In genomic region chr2:140504596-140504995, GRCh38 we compare ENCODE assay signal across 17 cellular contexts.
DNase-seq lines count a peak whose midpoint lies in the region; ATAC-seq, FAIRE-seq and TF ChIP-seq lines count a peak whose summit lies in the region.
"Had no signal": no experiment of that assay in that cellular context is flagged by ENCODE, and none has a peak within 500 bp of the region (broad histone marks: within the 10 kb centered on the region; RNA-seq: fewer than 3 reads in every experiment).

No MANE protein-coding gene starts in this region.

- in situ Hi-C loops in HepG2 (cut with HindIII; ENCODE audit: extremely low pct_ligation_motif_present, low pct_unique_long_range_greater_than_20kb), result no loop called here

- no peak overlapping the region for H3K4me3 Mint-ChIP-seq in astrocyte (ENCODE audit: unreplicated experiment)
- H3K4me3 Mint-ChIP-seq: IgD-negative memory B cell had no signal

- no peaks in the 10 kb centered on the region for H3K9me3 Mint-ChIP-seq in astrocyte (ENCODE audit: unreplicated experiment)

- H3K27ac Mint-ChIP-seq in astrocyte (ENCODE audit: unreplicated experiment), result no peak overlapping the region
- H3K27ac Mint-ChIP-seq: IgD-negative memory B cell had no signal

- no peak for TF ChIP-seq EP300 in HepG2 (IDR thresholded peaks at IDR 0.05; ENCODE audit: low read depth in 2 of 2, low read length in 2 of 2)
- no peak for TF ChIP-seq EP300 in HepG2 (CRISPR knock-in tag; IDR thresholded peaks at IDR 0.05; ENCODE audit: borderline replicate concordance)

- no peak for TF ChIP-seq RAD21 in HepG2 (CRISPR knock-in tag; IDR thresholded peaks at IDR 0.05)

- H3K27ac ChIP-seq in HepG2 (ENCODE audit: extremely low read length, insufficient read depth, low read length), result no peak overlapping the region
- H3K27ac ChIP-seq in right lobe of liver, result no peak overlapping the region
- no peak overlapping the region for H3K27ac ChIP-seq in astrocyte (ENCODE audit: low read depth, low read length)
- H3K27ac ChIP-seq: C4-2B, SJSA1 had no signal

- H3K4me1 ChIP-seq in HepG2 (ENCODE audit: insufficient read depth, low read length) (no peaks in the 10 kb centered on the region), right lobe of liver (no peaks in the 10 kb centered on the region), astrocyte (ENCODE audit: insufficient read depth, low read length) (peaks cover 3% of the 10 kb centered on the region)
- H3K4me1 ChIP-seq: SJSA1 had no signal

- H3K27me3 ChIP-seq in HepG2 (ENCODE audit: control insufficient read depth in 1 of 2, insufficient read depth in 2 of 2, low read length in 2 of 2), result no peaks in the 10 kb centered on the region
- H3K27me3 ChIP-seq in right lobe of liver, result no peaks in the 10 kb centered on the region
- no peaks in the 10 kb centered on the region for H3K27me3 ChIP-seq in astrocyte (ENCODE audit: insufficient read depth, low read length)
- H3K27me3 ChIP-seq: SJSA1 had no signal

- H4K20me1 ChIP-seq in HepG2 (ENCODE audit: insufficient read depth, low read length), result no peaks in the 10 kb centered on the region
- H4K20me1 ChIP-seq in astrocyte (ENCODE audit: insufficient read depth, low read length), result no peaks in the 10 kb centered on the region

- H3K79me2 ChIP-seq in HepG2 (ENCODE audit: insufficient read depth, low read length), result no peaks in the 10 kb centered on the region
- H3K79me2 ChIP-seq in astrocyte (ENCODE audit: insufficient read depth, low read length), result no peaks in the 10 kb centered on the region

- no TSS peak for BruUV-seq in HepG2 (replicated peaks; lab: Mats Ljungman, UMichigan)

- no peak overlapping the region for H3K9ac ChIP-seq in HepG2 (ENCODE audit: insufficient read depth, low read depth, low read length)
- no peak overlapping the region for H3K9ac ChIP-seq in astrocyte (ENCODE audit: low read length)

- CTCF ChIA-PET in HepG2 (lab: Yijun Ruan, JAX; ENCODE audit: low intra/inter-chr PET ratio, low total read pairs), result no interaction called here

- no peaks in the 10 kb centered on the region for H3K36me3 Mint-ChIP-seq in astrocyte (ENCODE audit: low read depth, unreplicated experiment)
- H3K36me3 Mint-ChIP-seq: IgD-negative memory B cell had no signal

- H3K4me2 ChIP-seq in HepG2 (ENCODE audit: low read depth, low read length), result no peak overlapping the region
- H3K4me2 ChIP-seq in astrocyte (ENCODE audit: low read length), result no peak overlapping the region

- POLR2A ChIA-PET in HepG2 (lab: Yijun Ruan, JAX), result no interaction called here

- H3K4me3 ChIP-seq in HepG2 (replicated peaks in 1 of 3; ENCODE audit: insufficient read depth in 1 of 3, low read depth in 2 of 3, low read length in 3 of 3) (no peak overlapping the region), right lobe of liver (no peak overlapping the region), astrocyte (ENCODE audit: insufficient read depth, low read depth, low read length) (no peak overlapping the region)
- H3K4me3 ChIP-seq: SJSA1 had no signal

- 2% methylated on average over 2 of the region's 2 CpGs for WGBS in HepG2 (ENCODE audit: low lambda C conversion rate)
- WGBS in right lobe of liver (ENCODE audit: insufficient coverage, low coverage, low lambda C conversion rate, missing lambda C conversion rate), result 59% methylated on average over 2 of the region's 2 CpGs

- no peak for ATAC-seq in HepG2
- ATAC-seq in right lobe of liver, result no peak
- no peak for ATAC-seq in HG02938 (IDR thresholded peaks at IDR 0.05; ENCODE audit: unreplicated experiment)
- no peak for ATAC-seq in GM18498 (IDR thresholded peaks at IDR 0.05; ENCODE audit: unreplicated experiment)

- intact Hi-C loops in HepG2 (cut with micrococcal nuclease; ENCODE audit: unreplicated experiment), result no loop called here
- intact Hi-C loops in right lobe of liver (cut with DNase I), result no loop called here

- H2AFZ ChIP-seq in HepG2 (ENCODE audit: low read length) (no peak overlapping the region), astrocyte (ENCODE audit: low read depth, low read length) (no peak overlapping the region)

- peaks cover 10% of the 10 kb centered on the region for H3K4me1 Mint-ChIP-seq in astrocyte (ENCODE audit: low read depth, unreplicated experiment)
- H3K4me1 Mint-ChIP-seq: IgD-negative memory B cell had no signal

- TF ChIP-seq CTCF in HepG2 (CRISPR knock-in tag; IDR thresholded peaks at IDR 0.05), result no peak
- TF ChIP-seq CTCF in right lobe of liver (IDR thresholded peaks at IDR 0.05), result no peak
- TF ChIP-seq CTCF in astrocyte (IDR thresholded peaks at IDR 0.05; ENCODE audit: insufficient read depth, low read depth, low read length), result no peak

- no peak for FAIRE-seq in HepG2 (lab: Jason Lieb, UNC)
- FAIRE-seq in astrocyte (lab: Jason Lieb, UNC), result no peak
- FAIRE-seq: RCC 7860 had no signal

- no peaks in the 10 kb centered on the region for H3K36me3 ChIP-seq in HepG2 (replicated peaks in 1 of 2; ENCODE audit: control insufficient read depth in 1 of 2, insufficient read depth in 2 of 2, low read length in 2 of 2)
- no peaks in the 10 kb centered on the region for H3K36me3 ChIP-seq in right lobe of liver
- H3K36me3 ChIP-seq in astrocyte (ENCODE audit: insufficient read depth, low read length), result no peaks in the 10 kb centered on the region
- H3K36me3 ChIP-seq: SJSA1 had no signal

- TF ChIP-seq POLR2A in HepG2 (IDR thresholded peaks at IDR 0.05; ENCODE audit: insufficient read depth in 1 of 2, low read depth in 2 of 2, low read length in 2 of 2) (no peak), right lobe of liver (IDR thresholded peaks at IDR 0.05) (no peak)

- no peaks in the 10 kb centered on the region for H3K27me3 Mint-ChIP-seq in astrocyte (ENCODE audit: low read depth, unreplicated experiment)
- H3K27me3 Mint-ChIP-seq: IgD-negative memory B cell had no signal

- no peaks in the 10 kb centered on the region for H3K9me3 ChIP-seq in HepG2 (ENCODE audit: low read length)
- H3K9me3 ChIP-seq in right lobe of liver, result no peaks in the 10 kb centered on the region
- H3K9me3 ChIP-seq in astrocyte (ENCODE audit: insufficient read depth, low read depth, low read length), result no peaks in the 10 kb centered on the region
- H3K9me3 ChIP-seq: SJSA1 had no signal

- DNase-seq in HepG2 (ENCODE audit: low spot score), result no peak
- DNase-seq in right lobe of liver, result no peak
- DNase-seq in astrocyte (ENCODE audit: low read depth), result peak; percentile 31
- peak; percentile 15 for DNase-seq in glomerular visceral epithelial cell (ENCODE audit: extremely low spot score)
- no peak for DNase-seq in NCI-H2227 treated with DMSO at 0.1 percent for 48 hours (lab: John Stamatoyannopoulos, UW)
- DNase-seq: GDM1; NCI-H1417; NCI-H1694 treated with DMSO at 0.1 percent for 48 hours; NCI-H510A treated with DMSO at 0.1 percent for 48 hours; NCI-H774; NK-92 treated with Interleukin-12 subunit alpha and Interleukin-12 subunit beta, amount 100 ng/mL, for 24 hours had no signal

TF ChIP-seq in HepG2, 621 proteins besides CTCF, POLR2A, EP300 and RAD21:
- TF ChIP-seq ZBTB33 (CRISPR knock-in tag; IDR thresholded peaks at IDR 0.05), result no peak
- TF ChIP-seq ZNF891 (CRISPR knock-in tag; IDR thresholded peaks at IDR 0.05), result no peak
- TF ChIP-seq CSRNP1 (CRISPR knock-in tag; IDR thresholded peaks at IDR 0.05), result no peak
- peak; percentile 37; the same call in 1 of the 2 replicates for TF ChIP-seq CREB1 (IDR thresholded peaks at IDR 0.05)
- TF ChIP-seq CREB1 (CRISPR knock-in tag; IDR thresholded peaks at IDR 0.05), result no peak
- TF ChIP-seq GABPA (IDR thresholded peaks at IDR 0.05; ENCODE audit: low read depth, low read length), result no peak
- TF ChIP-seq GABPA (CRISPR knock-in tag; IDR thresholded peaks at IDR 0.05; ENCODE audit: low read depth), result no peak

Comparison
In these comparisons a context has a peak if more than half of its experiments do, and no peak if none do; other contexts are left out.
1. DNase-seq: peak in astrocyte (single experiment) and glomerular visceral epithelial cell (single experiment); none in HepG2 (single experiment), right lobe of liver (0 of 3) and NCI-H2227 treated with DMSO at 0.1 percent for 48 hours (single experiment).